In the genomic region with DNA sequence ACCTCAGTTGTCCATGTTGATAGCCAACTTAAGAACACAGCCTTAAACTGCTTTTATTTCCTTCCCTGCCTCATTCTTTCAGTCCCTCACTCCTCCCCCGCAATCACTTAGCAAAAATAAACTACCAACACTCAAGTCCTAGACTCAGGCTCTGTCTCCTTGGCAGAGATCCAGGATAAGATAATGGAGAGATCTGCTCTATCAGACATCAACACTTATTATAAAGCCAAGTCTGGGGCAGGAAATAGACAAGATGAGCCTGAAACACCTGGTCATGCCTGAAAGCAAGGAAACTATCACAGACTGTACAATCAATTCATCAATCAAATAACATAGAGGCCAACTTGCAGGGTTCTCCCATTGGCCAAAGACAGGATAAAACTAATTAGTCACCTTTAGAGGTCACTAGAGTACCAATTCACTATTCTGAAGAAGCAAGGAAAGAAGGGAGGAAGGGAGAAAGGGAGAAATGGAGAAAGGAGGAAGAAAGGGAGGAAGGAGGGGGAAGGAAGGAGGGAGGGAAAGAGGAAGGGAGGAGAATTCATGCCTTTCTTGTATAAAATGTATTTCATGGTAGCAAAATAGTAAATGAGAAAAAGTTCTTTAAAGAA, we compare ENCODE assay signal across 3 cellular contexts.
TF ChIP-seq lines count a peak whose summit lies in the region.

No MANE protein-coding gene starts in this region.

TF ChIP-seq in SK-N-SH, 30 proteins besides CTCF, POLR2A, EP300 and RAD21:
- TF ChIP-seq TAF1 (IDR thresholded peaks at IDR 0.05; ENCODE audit: borderline replicate concordance, low read depth, low read length) (no peak), MXI1 (IDR thresholded peaks at IDR 0.05; ENCODE audit: low read depth, low read length) (no peak), FOSL2 (IDR thresholded peaks at IDR 0.05; ENCODE audit: borderline replicate concordance, low read depth) (no peak), CHD2 (IDR thresholded peaks at IDR 0.05; ENCODE audit: low read length, partially characterized antibody) (no peak), TCF12 (IDR thresholded peaks at IDR 0.05) (no peak), TEAD4 (IDR thresholded peaks at IDR 0.05; ENCODE audit: borderline replicate concordance, insufficient read depth) (no peak), GABPA (IDR thresholded peaks at IDR 0.05; ENCODE audit: low read depth) (no peak)
- TF ChIP-seq, protein P1, sequence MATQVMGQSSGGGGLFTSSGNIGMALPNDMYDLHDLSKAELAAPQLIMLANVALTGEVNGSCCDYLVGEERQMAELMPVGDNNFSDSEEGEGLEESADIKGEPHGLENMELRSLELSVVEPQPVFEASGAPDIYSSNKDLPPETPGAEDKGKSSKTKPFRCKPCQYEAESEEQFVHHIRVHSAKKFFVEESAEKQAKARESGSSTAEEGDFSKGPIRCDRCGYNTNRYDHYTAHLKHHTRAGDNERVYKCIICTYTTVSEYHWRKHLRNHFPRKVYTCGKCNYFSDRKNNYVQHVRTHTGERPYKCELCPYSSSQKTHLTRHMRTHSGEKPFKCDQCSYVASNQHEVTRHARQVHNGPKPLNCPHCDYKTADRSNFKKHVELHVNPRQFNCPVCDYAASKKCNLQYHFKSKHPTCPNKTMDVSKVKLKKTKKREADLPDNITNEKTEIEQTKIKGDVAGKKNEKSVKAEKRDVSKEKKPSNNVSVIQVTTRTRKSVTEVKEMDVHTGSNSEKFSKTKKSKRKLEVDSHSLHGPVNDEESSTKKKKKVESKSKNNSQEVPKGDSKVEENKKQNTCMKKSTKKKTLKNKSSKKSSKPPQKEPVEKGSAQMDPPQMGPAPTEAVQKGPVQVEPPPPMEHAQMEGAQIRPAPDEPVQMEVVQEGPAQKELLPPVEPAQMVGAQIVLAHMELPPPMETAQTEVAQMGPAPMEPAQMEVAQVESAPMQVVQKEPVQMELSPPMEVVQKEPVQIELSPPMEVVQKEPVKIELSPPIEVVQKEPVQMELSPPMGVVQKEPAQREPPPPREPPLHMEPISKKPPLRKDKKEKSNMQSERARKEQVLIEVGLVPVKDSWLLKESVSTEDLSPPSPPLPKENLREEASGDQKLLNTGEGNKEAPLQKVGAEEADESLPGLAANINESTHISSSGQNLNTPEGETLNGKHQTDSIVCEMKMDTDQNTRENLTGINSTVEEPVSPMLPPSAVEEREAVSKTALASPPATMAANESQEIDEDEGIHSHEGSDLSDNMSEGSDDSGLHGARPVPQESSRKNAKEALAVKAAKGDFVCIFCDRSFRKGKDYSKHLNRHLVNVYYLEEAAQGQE (IDR thresholded peaks at IDR 0.05; ENCODE audit: low read depth, low read length), result no peak
- TF ChIP-seq, protein P2, sequence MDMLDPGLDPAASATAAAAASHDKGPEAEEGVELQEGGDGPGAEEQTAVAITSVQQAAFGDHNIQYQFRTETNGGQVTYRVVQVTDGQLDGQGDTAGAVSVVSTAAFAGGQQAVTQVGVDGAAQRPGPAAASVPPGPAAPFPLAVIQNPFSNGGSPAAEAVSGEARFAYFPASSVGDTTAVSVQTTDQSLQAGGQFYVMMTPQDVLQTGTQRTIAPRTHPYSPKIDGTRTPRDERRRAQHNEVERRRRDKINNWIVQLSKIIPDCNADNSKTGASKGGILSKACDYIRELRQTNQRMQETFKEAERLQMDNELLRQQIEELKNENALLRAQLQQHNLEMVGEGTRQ (IDR thresholded peaks at IDR 0.05; ENCODE audit: borderline replicate concordance, low read depth, low read length), result no peak

TF ChIP-seq in SK-N-SH treated with all-trans-retinoic acid at 6 μM for 48 hours, 23 proteins besides CTCF, POLR2A, EP300 and RAD21:
- TF ChIP-seq GLIS3 (CRISPR knock-in tag; IDR thresholded peaks at IDR 0.05) (no peak), ZNF70 (CRISPR knock-in tag; IDR thresholded peaks at IDR 0.05) (no peak), POU6F1 (CRISPR knock-in tag; IDR thresholded peaks at IDR 0.05; ENCODE audit: borderline replicate concordance, low read depth) (no peak), ESRRG (CRISPR knock-in tag; IDR thresholded peaks at IDR 0.05) (no peak), CSDC2 (CRISPR knock-in tag; IDR thresholded peaks at IDR 0.05) (no peak), TOX (CRISPR knock-in tag; IDR thresholded peaks at IDR 0.05; ENCODE audit: borderline replicate concordance) (no peak), ZNF8 (CRISPR knock-in tag; IDR thresholded peaks at IDR 0.05) (no peak)
- TF ChIP-seq, protein P3, sequence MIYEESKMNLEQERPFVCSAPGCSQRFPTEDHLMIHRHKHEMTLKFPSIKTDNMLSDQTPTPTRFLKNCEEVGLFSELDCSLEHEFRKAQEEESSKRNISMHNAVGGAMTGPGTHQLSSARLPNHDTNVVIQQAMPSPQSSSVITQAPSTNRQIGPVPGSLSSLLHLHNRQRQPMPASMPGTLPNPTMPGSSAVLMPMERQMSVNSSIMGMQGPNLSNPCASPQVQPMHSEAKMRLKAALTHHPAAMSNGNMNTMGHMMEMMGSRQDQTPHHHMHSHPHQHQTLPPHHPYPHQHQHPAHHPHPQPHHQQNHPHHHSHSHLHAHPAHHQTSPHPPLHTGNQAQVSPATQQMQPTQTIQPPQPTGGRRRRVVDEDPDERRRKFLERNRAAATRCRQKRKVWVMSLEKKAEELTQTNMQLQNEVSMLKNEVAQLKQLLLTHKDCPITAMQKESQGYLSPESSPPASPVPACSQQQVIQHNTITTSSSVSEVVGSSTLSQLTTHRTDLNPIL (CRISPR knock-in tag; IDR thresholded peaks at IDR 0.05; ENCODE audit: low read depth), result no peak
- TF ChIP-seq, protein P4, sequence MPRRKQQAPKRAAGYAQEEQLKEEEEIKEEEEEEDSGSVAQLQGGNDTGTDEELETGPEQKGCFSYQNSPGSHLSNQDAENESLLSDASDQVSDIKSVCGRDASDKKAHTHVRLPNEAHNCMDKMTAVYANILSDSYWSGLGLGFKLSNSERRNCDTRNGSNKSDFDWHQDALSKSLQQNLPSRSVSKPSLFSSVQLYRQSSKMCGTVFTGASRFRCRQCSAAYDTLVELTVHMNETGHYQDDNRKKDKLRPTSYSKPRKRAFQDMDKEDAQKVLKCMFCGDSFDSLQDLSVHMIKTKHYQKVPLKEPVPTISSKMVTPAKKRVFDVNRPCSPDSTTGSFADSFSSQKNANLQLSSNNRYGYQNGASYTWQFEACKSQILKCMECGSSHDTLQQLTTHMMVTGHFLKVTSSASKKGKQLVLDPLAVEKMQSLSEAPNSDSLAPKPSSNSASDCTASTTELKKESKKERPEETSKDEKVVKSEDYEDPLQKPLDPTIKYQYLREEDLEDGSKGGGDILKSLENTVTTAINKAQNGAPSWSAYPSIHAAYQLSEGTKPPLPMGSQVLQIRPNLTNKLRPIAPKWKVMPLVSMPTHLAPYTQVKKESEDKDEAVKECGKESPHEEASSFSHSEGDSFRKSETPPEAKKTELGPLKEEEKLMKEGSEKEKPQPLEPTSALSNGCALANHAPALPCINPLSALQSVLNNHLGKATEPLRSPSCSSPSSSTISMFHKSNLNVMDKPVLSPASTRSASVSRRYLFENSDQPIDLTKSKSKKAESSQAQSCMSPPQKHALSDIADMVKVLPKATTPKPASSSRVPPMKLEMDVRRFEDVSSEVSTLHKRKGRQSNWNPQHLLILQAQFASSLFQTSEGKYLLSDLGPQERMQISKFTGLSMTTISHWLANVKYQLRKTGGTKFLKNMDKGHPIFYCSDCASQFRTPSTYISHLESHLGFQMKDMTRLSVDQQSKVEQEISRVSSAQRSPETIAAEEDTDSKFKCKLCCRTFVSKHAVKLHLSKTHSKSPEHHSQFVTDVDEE (CRISPR knock-in tag; IDR thresholded peaks at IDR 0.05), result no peak

TF ChIP-seq in H1, 55 proteins besides CTCF, POLR2A, EP300 and RAD21:
- TF ChIP-seq RFX5 (IDR thresholded peaks at IDR 0.05; ENCODE audit: borderline replicate concordance, low read depth, low read length) (no peak), KDM5A (IDR thresholded peaks at IDR 0.05; ENCODE audit: low read length) (no peak), HDAC6 (IDR thresholded peaks at IDR 0.05; ENCODE audit: low read depth, low read length) (no peak), CBX5 (IDR thresholded peaks at IDR 0.05; ENCODE audit: low read depth, low read length) (no peak), JUN (IDR thresholded peaks at IDR 0.05; ENCODE audit: low read depth, low read length) (no peak), CHD2 (IDR thresholded peaks at IDR 0.05; ENCODE audit: low read length) (no peak), FOSL1 (IDR thresholded peaks at IDR 0.05; ENCODE audit: insufficient read depth, low read depth, low read length) (no peak), EGR1 (IDR thresholded peaks at IDR 0.05; ENCODE audit: borderline replicate concordance, low read depth, low read length) (no peak), ZNF274 (IDR thresholded peaks at IDR 0.05; ENCODE audit: borderline replicate concordance, extremely low read depth, low read length) (no peak), RNF2 (IDR thresholded peaks at IDR 0.05; ENCODE audit: borderline replicate concordance, low read depth, low read length, missing control alignments, poor library complexity, severe bottlenecking) (no peak), SIN3A (conservative IDR thresholded peaks at IDR 0.05 in 1 of 2, IDR thresholded peaks at IDR 0.05 in 1 of 2; ENCODE audit: low read depth in 1 of 2, low read length in 2 of 2) (no peak), BCL11A (IDR thresholded peaks at IDR 0.05; ENCODE audit: low read depth in 2 of 2, low read length in 2 of 2) (no peak), TEAD4 (IDR thresholded peaks at IDR 0.05; ENCODE audit: low read depth, low read length) (no peak), TBP (IDR thresholded peaks at IDR 0.05; ENCODE audit: low read depth, low read length) (no peak), BACH1 (IDR thresholded peaks at IDR 0.05; ENCODE audit: low read length) (no peak), TAF1 (IDR thresholded peaks at IDR 0.05; ENCODE audit: low read depth, low read length) (no peak), YY1 (IDR thresholded peaks at IDR 0.05; ENCODE audit: low read depth, low read length) (no peak)
- TF ChIP-seq, protein P5, sequence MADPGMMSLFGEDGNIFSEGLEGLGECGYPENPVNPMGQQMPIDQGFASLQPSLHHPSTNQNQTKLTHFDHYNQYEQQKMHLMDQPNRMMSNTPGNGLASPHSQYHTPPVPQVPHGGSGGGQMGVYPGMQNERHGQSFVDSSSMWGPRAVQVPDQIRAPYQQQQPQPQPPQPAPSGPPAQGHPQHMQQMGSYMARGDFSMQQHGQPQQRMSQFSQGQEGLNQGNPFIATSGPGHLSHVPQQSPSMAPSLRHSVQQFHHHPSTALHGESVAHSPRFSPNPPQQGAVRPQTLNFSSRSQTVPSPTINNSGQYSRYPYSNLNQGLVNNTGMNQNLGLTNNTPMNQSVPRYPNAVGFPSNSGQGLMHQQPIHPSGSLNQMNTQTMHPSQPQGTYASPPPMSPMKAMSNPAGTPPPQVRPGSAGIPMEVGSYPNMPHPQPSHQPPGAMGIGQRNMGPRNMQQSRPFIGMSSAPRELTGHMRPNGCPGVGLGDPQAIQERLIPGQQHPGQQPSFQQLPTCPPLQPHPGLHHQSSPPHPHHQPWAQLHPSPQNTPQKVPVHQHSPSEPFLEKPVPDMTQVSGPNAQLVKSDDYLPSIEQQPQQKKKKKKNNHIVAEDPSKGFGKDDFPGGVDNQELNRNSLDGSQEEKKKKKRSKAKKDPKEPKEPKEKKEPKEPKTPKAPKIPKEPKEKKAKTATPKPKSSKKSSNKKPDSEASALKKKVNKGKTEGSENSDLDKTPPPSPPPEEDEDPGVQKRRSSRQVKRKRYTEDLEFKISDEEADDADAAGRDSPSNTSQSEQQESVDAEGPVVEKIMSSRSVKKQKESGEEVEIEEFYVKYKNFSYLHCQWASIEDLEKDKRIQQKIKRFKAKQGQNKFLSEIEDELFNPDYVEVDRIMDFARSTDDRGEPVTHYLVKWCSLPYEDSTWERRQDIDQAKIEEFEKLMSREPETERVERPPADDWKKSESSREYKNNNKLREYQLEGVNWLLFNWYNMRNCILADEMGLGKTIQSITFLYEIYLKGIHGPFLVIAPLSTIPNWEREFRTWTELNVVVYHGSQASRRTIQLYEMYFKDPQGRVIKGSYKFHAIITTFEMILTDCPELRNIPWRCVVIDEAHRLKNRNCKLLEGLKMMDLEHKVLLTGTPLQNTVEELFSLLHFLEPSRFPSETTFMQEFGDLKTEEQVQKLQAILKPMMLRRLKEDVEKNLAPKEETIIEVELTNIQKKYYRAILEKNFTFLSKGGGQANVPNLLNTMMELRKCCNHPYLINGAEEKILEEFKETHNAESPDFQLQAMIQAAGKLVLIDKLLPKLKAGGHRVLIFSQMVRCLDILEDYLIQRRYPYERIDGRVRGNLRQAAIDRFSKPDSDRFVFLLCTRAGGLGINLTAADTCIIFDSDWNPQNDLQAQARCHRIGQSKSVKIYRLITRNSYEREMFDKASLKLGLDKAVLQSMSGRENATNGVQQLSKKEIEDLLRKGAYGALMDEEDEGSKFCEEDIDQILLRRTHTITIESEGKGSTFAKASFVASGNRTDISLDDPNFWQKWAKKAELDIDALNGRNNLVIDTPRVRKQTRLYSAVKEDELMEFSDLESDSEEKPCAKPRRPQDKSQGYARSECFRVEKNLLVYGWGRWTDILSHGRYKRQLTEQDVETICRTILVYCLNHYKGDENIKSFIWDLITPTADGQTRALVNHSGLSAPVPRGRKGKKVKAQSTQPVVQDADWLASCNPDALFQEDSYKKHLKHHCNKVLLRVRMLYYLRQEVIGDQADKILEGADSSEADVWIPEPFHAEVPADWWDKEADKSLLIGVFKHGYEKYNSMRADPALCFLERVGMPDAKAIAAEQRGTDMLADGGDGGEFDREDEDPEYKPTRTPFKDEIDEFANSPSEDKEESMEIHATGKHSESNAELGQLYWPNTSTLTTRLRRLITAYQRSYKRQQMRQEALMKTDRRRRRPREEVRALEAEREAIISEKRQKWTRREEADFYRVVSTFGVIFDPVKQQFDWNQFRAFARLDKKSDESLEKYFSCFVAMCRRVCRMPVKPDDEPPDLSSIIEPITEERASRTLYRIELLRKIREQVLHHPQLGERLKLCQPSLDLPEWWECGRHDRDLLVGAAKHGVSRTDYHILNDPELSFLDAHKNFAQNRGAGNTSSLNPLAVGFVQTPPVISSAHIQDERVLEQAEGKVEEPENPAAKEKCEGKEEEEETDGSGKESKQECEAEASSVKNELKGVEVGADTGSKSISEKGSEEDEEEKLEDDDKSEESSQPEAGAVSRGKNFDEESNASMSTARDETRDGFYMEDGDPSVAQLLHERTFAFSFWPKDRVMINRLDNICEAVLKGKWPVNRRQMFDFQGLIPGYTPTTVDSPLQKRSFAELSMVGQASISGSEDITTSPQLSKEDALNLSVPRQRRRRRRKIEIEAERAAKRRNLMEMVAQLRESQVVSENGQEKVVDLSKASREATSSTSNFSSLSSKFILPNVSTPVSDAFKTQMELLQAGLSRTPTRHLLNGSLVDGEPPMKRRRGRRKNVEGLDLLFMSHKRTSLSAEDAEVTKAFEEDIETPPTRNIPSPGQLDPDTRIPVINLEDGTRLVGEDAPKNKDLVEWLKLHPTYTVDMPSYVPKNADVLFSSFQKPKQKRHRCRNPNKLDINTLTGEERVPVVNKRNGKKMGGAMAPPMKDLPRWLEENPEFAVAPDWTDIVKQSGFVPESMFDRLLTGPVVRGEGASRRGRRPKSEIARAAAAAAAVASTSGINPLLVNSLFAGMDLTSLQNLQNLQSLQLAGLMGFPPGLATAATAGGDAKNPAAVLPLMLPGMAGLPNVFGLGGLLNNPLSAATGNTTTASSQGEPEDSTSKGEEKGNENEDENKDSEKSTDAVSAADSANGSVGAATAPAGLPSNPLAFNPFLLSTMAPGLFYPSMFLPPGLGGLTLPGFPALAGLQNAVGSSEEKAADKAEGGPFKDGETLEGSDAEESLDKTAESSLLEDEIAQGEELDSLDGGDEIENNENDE (IDR thresholded peaks at IDR 0.05; ENCODE audit: insufficient replicate concordance, low read length), result no peak
- TF ChIP-seq, protein P6, sequence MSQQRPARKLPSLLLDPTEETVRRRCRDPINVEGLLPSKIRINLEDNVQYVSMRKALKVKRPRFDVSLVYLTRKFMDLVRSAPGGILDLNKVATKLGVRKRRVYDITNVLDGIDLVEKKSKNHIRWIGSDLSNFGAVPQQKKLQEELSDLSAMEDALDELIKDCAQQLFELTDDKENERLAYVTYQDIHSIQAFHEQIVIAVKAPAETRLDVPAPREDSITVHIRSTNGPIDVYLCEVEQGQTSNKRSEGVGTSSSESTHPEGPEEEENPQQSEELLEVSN (IDR thresholded peaks at IDR 0.05), result no peak
TF ChIP-seq in H1: peak in this region for 0.
